ENCODE assay signal across 8 cellular contexts in the genomic region with DNA sequence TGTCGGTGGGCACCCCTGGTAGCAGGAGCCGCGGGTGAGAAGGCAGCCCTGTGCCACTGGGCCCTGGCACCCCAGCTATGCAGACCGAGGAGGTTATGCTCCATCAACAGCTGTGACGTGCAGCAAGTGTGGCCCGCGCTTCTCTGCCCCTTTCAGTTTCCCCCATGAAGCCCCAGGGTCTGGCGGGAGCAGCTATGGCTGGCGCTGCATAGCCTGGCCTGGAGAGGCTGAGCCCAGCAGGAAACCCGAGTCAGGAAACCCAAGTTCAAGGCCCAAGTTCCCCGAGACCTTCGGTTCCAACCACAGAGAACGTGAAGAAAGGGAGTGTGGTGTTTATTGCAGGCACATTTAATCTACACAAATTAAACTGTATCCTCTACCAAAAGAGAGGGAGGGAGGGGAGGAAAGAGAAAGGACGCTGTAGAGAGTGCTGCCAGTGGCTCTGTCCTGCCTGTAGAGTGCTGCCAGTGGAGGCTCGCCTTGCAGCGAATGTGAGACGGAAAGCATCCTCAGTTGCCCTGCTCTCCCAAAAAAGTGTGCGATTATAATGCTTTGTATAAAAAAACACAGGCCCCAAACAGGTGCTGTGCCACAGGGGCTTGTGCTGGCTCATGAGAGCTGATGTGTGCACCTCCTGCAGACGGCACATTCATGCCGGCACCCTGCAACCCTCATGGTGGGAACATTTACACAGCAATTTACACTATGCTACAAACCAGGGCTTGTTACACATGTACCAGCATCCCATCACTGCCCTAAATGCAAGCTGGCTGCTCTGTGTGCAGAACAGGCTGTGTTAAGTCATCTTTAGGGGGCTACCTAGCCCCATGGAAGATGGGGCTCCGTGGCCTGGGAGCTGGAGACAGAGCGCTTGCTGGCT. TPM values are rescaled to one million over a fixed set of nuclear protein-coding genes. Genes with fewer than 3 reads are reported as not detected.
DNase-seq lines count a peak whose midpoint lies in the region; ATAC-seq and TF ChIP-seq lines count a peak whose summit lies in the region.

No MANE protein-coding gene starts in this region.

- no peak for TF ChIP-seq CTCF in IMR-90 (conservative IDR thresholded peaks at IDR 0.05; ENCODE audit: low read depth, low read length)

- H3K14ac ChIP-seq in IMR-90 (replicated peaks; ENCODE audit: low read depth, low read length) (no peak overlapping the region), neuronal stem cell (ENCODE audit: low read length) (no peak overlapping the region)

- H3K56ac ChIP-seq in IMR-90 (ENCODE audit: extremely low read depth, insufficient read depth, low read length): no peak overlapping the region

- BruUV-seq in IMR-90 (replicated peaks; lab: Mats Ljungman, UMichigan): no TSS peak

- no peak overlapping the region for H3K27ac ChIP-seq in IMR-90 (ENCODE audit: insufficient read depth, low read length)
- no peak overlapping the region for H3K27ac ChIP-seq in neuronal stem cell (replicated peaks; ENCODE audit: low read length)

- H3K27me3 ChIP-seq in IMR-90 (ENCODE audit: control insufficient read depth, insufficient read depth, low read length) (no peaks in the 10 kb centered on the region; the same call in 1 of the 2 replicates), neuronal stem cell (ENCODE audit: control insufficient read depth in 3 of 3, insufficient read depth in 3 of 3, low read depth in 1 of 3, low read length in 3 of 3) (peaks cover 0 to 52% (median 3%) of the 10 kb centered on the region in 3 experiments)

- intact Hi-C loops in IMR-90 (cut with micrococcal nuclease): no loop called here

- POLR2A ChIA-PET in IMR-90 (lab: Charles Lee; ENCODE audit: unreplicated experiment): no interaction called here

- no peaks in the 10 kb centered on the region for H3K9me1 ChIP-seq in IMR-90 (ENCODE audit: insufficient read depth, low read length)

- 80% methylated on average over 1 of the region's 22 CpGs; no CpG with 5 or more reads in 1 of the 2 experiments for WGBS in IMR-90 (ENCODE audit: extremely low coverage in 2 of 2, insufficient read length in 1 of 2), 2 experiments
- WGBS in neuronal stem cell (ENCODE audit: extremely low coverage in 2 of 2, insufficient read length in 2 of 2, insufficient replicate concordance in 1 of 2), 2 donors: no CpG with 5 or more reads among the region's 22 CpGs

- H3K23ac ChIP-seq in IMR-90 (ENCODE audit: low read depth, low read length): no peak overlapping the region
- H3K23ac ChIP-seq in neuronal stem cell (ENCODE audit: low read depth, low read length, poor library complexity): no peak overlapping the region

- H3K4me1 ChIP-seq in IMR-90 (ENCODE audit: control insufficient read depth, insufficient read depth, low read length) (no peaks in the 10 kb centered on the region), neuronal stem cell (ENCODE audit: control insufficient read depth in 2 of 2, insufficient read depth in 1 of 2, low read depth in 1 of 2, low read length in 2 of 2) (peaks cover 6 to 10% of the 10 kb centered on the region in 2 donors)

- dilution Hi-C loops in IMR-90 (cut with HindIII; ENCODE audit: low sequenced_read_pairs, unreplicated experiment): no loop called here

- H2AK5ac ChIP-seq in IMR-90 (ENCODE audit: low read depth, low read length) (no peak overlapping the region), neuronal stem cell (ENCODE audit: low read depth, low read length) (peak overlapping the region; percentile 54)

- H3K9ac ChIP-seq in IMR-90 (ENCODE audit: low read depth, low read length) (no peak overlapping the region), neuronal stem cell (ENCODE audit: low read depth, low read length, poor library complexity) (peak overlapping the region; percentile 54)

- H2AK9ac ChIP-seq in IMR-90 (replicated peaks; ENCODE audit: low read depth, low read length, poor library complexity): no peak overlapping the region

- H2BK15ac ChIP-seq in IMR-90 (ENCODE audit: low read depth, low read length): no peak overlapping the region
- peak overlapping the region; percentile 1 for H2BK15ac ChIP-seq in neuronal stem cell (ENCODE audit: low read length)

- H4K20me1 ChIP-seq in IMR-90 (ENCODE audit: insufficient read depth, low read length): no peaks in the 10 kb centered on the region

- in situ Hi-C loops in IMR-90 (cut with MboI; ENCODE audit: low sequenced_read_pairs): no loop called here

- DNase-seq in IMR-90 (no peak), activated gamma-delta T cell treated with Interleukin-2 at 50 U/mL for 16 hours (peak; percentile 34), neuronal stem cell (ENCODE audit: low spot score) (no peak), RKO (ENCODE audit: low spot score) (no peak), NCI-H510A (lab: John Stamatoyannopoulos, UW) (no peak)

- peak overlapping the region; percentile 97 for H2BK12ac ChIP-seq in neuronal stem cell (ENCODE audit: low read length)

- ATAC-seq in GM18505 (IDR thresholded peaks at IDR 0.05; ENCODE audit: unreplicated experiment): peak; percentile 44
- no peak for ATAC-seq in IMR-90 (ENCODE audit: low read depth)
- no peak for ATAC-seq in GM21515 (IDR thresholded peaks at IDR 0.05; ENCODE audit: unreplicated experiment)
- ATAC-seq in HG03565 (IDR thresholded peaks at IDR 0.05; ENCODE audit: unreplicated experiment): no peak

- H3K4ac ChIP-seq in IMR-90 (ENCODE audit: low read depth, low read length) (no peak overlapping the region), neuronal stem cell (ENCODE audit: low read length) (peak overlapping the region; percentile 39)

- H3K36me3 ChIP-seq in IMR-90 (ENCODE audit: control insufficient read depth, insufficient read depth, low read length) (no peaks in the 10 kb centered on the region), neuronal stem cell (replicated peaks in 1 of 2; ENCODE audit: control insufficient read depth in 2 of 2, insufficient read depth in 2 of 2, low read length in 2 of 2) (no peaks in the 10 kb centered on the region)

- H2AFZ ChIP-seq in IMR-90 (replicated peaks; ENCODE audit: low read length, poor library complexity): peak overlapping the region; percentile 32
- no peak overlapping the region for H2AFZ ChIP-seq in neuronal stem cell (ENCODE audit: low read length)

- H3K4me3 ChIP-seq in IMR-90 (ENCODE audit: insufficient read depth, low read depth, low read length) (no peak overlapping the region), neuronal stem cell (ENCODE audit: low read length in 2 of 2) (no peak overlapping the region)

- H2BK5ac ChIP-seq in IMR-90 (ENCODE audit: low read depth, low read length, poor library complexity, severe bottlenecking): no peak overlapping the region
- H2BK5ac ChIP-seq in neuronal stem cell (ENCODE audit: low read length): no peak overlapping the region

- H3K9me3 ChIP-seq in IMR-90 (ENCODE audit: control insufficient read depth, insufficient read depth, low read length): no peaks in the 10 kb centered on the region
- H3K9me3 ChIP-seq in neuronal stem cell (replicated peaks in 1 of 2; ENCODE audit: control insufficient read depth in 2 of 2, insufficient read depth in 1 of 2, low read depth in 1 of 2, low read length in 2 of 2): no peaks in the 10 kb centered on the region

- H4K8ac ChIP-seq in IMR-90 (ENCODE audit: low read depth in 2 of 2, low read length in 2 of 2) (no peak overlapping the region), neuronal stem cell (ENCODE audit: low read depth, low read length) (no peak overlapping the region)

- H2BK120ac ChIP-seq in IMR-90 (ENCODE audit: low read depth, low read length) (no peak overlapping the region), neuronal stem cell (ENCODE audit: low read depth, low read length) (no peak overlapping the region)

- no peak overlapping the region for H4K91ac ChIP-seq in IMR-90 (ENCODE audit: insufficient read depth, low read depth, low read length)
- no peak overlapping the region for H4K91ac ChIP-seq in neuronal stem cell (ENCODE audit: low read depth, low read length, poor library complexity)

- no peak for TF ChIP-seq RAD21 in IMR-90 (IDR thresholded peaks at IDR 0.05; ENCODE audit: low read length)

- CTCF ChIA-PET in IMR-90 (lab: Yijun Ruan, JAX): interaction anchor here (1.5 kb wide), 1 partner anchor 11 kb away, joined by 4 read pairs; no protein-coding TSS in a partner anchor

- H4K5ac ChIP-seq in IMR-90 (ENCODE audit: low read depth, low read length): no peak overlapping the region

- H3K79me1 ChIP-seq in IMR-90 (ENCODE audit: low read depth in 1 of 2, low read length in 2 of 2): no peaks in the 10 kb centered on the region
- no peaks in the 10 kb centered on the region for H3K79me1 ChIP-seq in neuronal stem cell (ENCODE audit: low read depth, low read length)

- TF ChIP-seq POLR2A in GM18505 (IDR thresholded peaks at IDR 0.05; ENCODE audit: borderline replicate concordance, extremely low read depth, insufficient read depth, insufficient read length) (no peak), IMR-90 (IDR thresholded peaks at IDR 0.05; ENCODE audit: low read depth, low read length) (no peak)

- H3K4me2 ChIP-seq in IMR-90 (ENCODE audit: low read depth, low read length) (no peak overlapping the region), neuronal stem cell (ENCODE audit: insufficient read depth, low read length, poor library complexity, severe bottlenecking) (no peak overlapping the region)

- no peak overlapping the region for H2BK20ac ChIP-seq in IMR-90 (ENCODE audit: low read depth, low read length)

- H3K18ac ChIP-seq in IMR-90 (ENCODE audit: low read depth, low read length) (no peak overlapping the region), neuronal stem cell (ENCODE audit: low read length) (peak overlapping the region; percentile 67)

TF ChIP-seq in IMR-90, 13 proteins besides CTCF, POLR2A, EP300 and RAD21 (continues in another document):
- TF ChIP-seq CEBPB (IDR thresholded peaks at IDR 0.05; ENCODE audit: low read depth, low read length) (no peak), BHLHE40 (IDR thresholded peaks at IDR 0.05; ENCODE audit: low read depth, low read length) (no peak), MXI1 (IDR thresholded peaks at IDR 0.05; ENCODE audit: borderline replicate concordance, low read depth, low read length) (no peak), CHD1 (IDR thresholded peaks at IDR 0.05; ENCODE audit: low read depth, low read length) (no peak), FOS (IDR thresholded peaks at IDR 0.05; ENCODE audit: low read depth, low read length) (no peak), MAFK (IDR thresholded peaks at IDR 0.05; ENCODE audit: low read depth, low read length) (no peak), RFX5 (IDR thresholded peaks at IDR 0.05; ENCODE audit: low read depth, low read length) (no peak)

RNA-seq across cellular contexts. Expression of gene POP4, which starts 16.3 kb away (rescaled TPM):
- 65.1 and 85.5 TPM in 2 replicates for total RNA-seq in IMR-90 (2012; rRNA removed)
- 81.2 and 87.2 TPM in 2 replicates for polyA plus RNA-seq in IMR-90 (2012; rRNA removed)
- 17.6 and 33.7 TPM in 2 replicates for polyA plus RNA-seq in IMR-90 (2012; cell fraction: cytosol; rRNA removed)
- 20.6 and 93.1 TPM in 2 replicates for polyA plus RNA-seq in IMR-90 (2012; cell fraction: nucleus; rRNA removed; ENCODE audit: low replicate concordance)
- polyA plus RNA-seq in neuronal stem cell (2013, experiment 1 of 2): 56.9 TPM
- polyA plus RNA-seq in neuronal stem cell (2013, experiment 2 of 2): 56.6 TPM

RNA-seq across cellular contexts. Expression of gene PLEKHF1, which starts 42.8 kb away (rescaled TPM):
- 4.7 and 5.0 TPM in 2 replicates for total RNA-seq in IMR-90 (2012; rRNA removed)
- 6.6 and 7.2 TPM in 2 replicates for polyA plus RNA-seq in IMR-90 (2012; rRNA removed)
- polyA plus RNA-seq in IMR-90 (2012; cell fraction: cytosol; rRNA removed): 7.0 and 12.9 TPM in 2 replicates
- polyA plus RNA-seq in IMR-90 (2012; cell fraction: nucleus; rRNA removed; ENCODE audit: low replicate concordance): 10.8 and 25.4 TPM in 2 replicates
- polyA plus RNA-seq in neuronal stem cell (2013, experiment 1 of 2): 1.0 TPM
- 0.96 TPM for polyA plus RNA-seq in neuronal stem cell (2013, experiment 2 of 2)
